Comparison of ENCODE assay signal across 16 cellular contexts in genomic region chr15:62453356-62453755, GRCh38.
DNase-seq lines count a peak whose midpoint lies in the region; ATAC-seq and TF ChIP-seq lines count a peak whose summit lies in the region.
"Had no signal": no experiment of that assay in that cellular context is flagged by ENCODE, and none has a peak within 500 bp of the region (broad histone marks: within the 10 kb centered on the region; RNA-seq: fewer than 3 reads in every experiment).

No MANE protein-coding gene starts in this region.

- no peak for ATAC-seq in left lung

- H4K8ac ChIP-seq in H9 (replicated peaks; ENCODE audit: insufficient read length, low read depth, low read length): no peak overlapping the region

- H2BK12ac ChIP-seq in H9 (ENCODE audit: insufficient read length, low read depth, low read length): no peak overlapping the region

- no peak overlapping the region for H2BK120ac ChIP-seq in H9 (ENCODE audit: low read depth, low read length, poor library complexity, severe bottlenecking)

- no peaks in the 10 kb centered on the region for H3K79me2 ChIP-seq in H9 (ENCODE audit: insufficient read depth, low read length)

- peaks cover 0 to 16% (median 4%) of the 10 kb centered on the region in 10 experiments; a peak in 7 of 20 replicates for H3K4me1 ChIP-seq in BLaER1 treated with 17β-estradiol and CSF1 and Interleukin-3, amounts not matched to agents 10 nM and 100 nM
- H3K4me1 ChIP-seq in ascending aorta: peaks cover 10 to 56% of the 10 kb centered on the region in 2 donors
- no peaks in the 10 kb centered on the region for H3K4me1 ChIP-seq in left lung
- peaks cover 20% of the 10 kb centered on the region for H3K4me1 ChIP-seq in H9 (ENCODE audit: insufficient read depth, low read length)

- no peaks in the 10 kb centered on the region for H3K79me1 ChIP-seq in H9 (ENCODE audit: insufficient read depth, low read depth, low read length, poor library complexity, severe bottlenecking)

- H3K27me3 Mint-ChIP-seq in H9 (ENCODE audit: low read depth): peaks cover 5% of the 10 kb centered on the region

- H3K14ac ChIP-seq in H9 (ENCODE audit: insufficient read depth, low read length): no peak overlapping the region; the same call in 1 of the 2 replicates

- H3K36me3 Mint-ChIP-seq in H9 (ENCODE audit: insufficient read depth in 1 of 3, low read depth in 3 of 3): peaks cover 0 to 2% (median 0%) of the 10 kb centered on the region in 3 experiments; a peak in 1 of 7 replicates
- H3K36me3 Mint-ChIP-seq: activated naive CD4-positive, alpha-beta T cell treated with anti-CD3 and anti-CD28 coated beads, Interleukin-2, amount 10 ng/mL, durations not matched to agents 7 days and 5 days; CD14-positive monocyte; naive B cell had no signal

- TF ChIP-seq CTCF in ascending aorta (IDR thresholded peaks at IDR 0.05) (no peak), left lung (IDR thresholded peaks at IDR 0.05) (no peak), H9 (conservative IDR thresholded peaks at IDR 0.05) (no peak)

- no peak overlapping the region for H3K9ac ChIP-seq in BLaER1 treated with 17β-estradiol and CSF1 and Interleukin-3, amounts not matched to agents 10 nM and 100 nM
- H3K9ac ChIP-seq in H9 (ENCODE audit: extremely low read depth, insufficient read length, low read length): no peak overlapping the region

- no peaks in the 10 kb centered on the region for H3K36me3 ChIP-seq in BLaER1 treated with 17β-estradiol and CSF1 and Interleukin-3, amounts not matched to agents 10 nM and 100 nM
- H3K36me3 ChIP-seq in ascending aorta (no peaks in the 10 kb centered on the region), left lung (no peaks in the 10 kb centered on the region)

- H3K27ac ChIP-seq in BLaER1 treated with 17β-estradiol and CSF1 and Interleukin-3, amounts not matched to agents 10 nM and 100 nM: no peak overlapping the region
- H3K27ac ChIP-seq in ascending aorta (peak overlapping the region; percentile 87 to 92), left lung (peak overlapping the region in 1 of 2 donors; percentile 10), H9 (ENCODE audit: insufficient read length, low read depth, low read length) (no peak overlapping the region)

- intact Hi-C loops in ascending aorta (cut with DNase I) (no loop called here), left lung (cut with DNase I) (no loop called here)

- H3K56ac ChIP-seq in H9 (ENCODE audit: insufficient read length, low read depth, low read length): no peak overlapping the region

- DNase-seq in HT1080 (ENCODE audit: low read depth) (peak; percentile 42), ascending aorta (ENCODE audit: low spot score in 2 of 2) (no peak), myocyte (ENCODE audit: low read depth) (peak; percentile 94), left lung (no peak), middle frontal gyrus (ENCODE audit: extremely low spot score, low spot score) (no peak), NK-92 (lab: John Stamatoyannopoulos, UW; ENCODE audit: unreplicated experiment) (no peak), H9 (no peak)
- DNase-seq: activated naive CD4-positive, alpha-beta T cell treated with anti-CD3 and anti-CD28 coated beads, Interleukin-2, amount 10 ng/mL, durations not matched to agents 7 days and 5 days; cerebellar nuclear complex; GF-D8; KG1; naive B cell; NCI-H187; T1000 had no signal

- H4K20me1 ChIP-seq in BLaER1 treated with 17β-estradiol and CSF1 and Interleukin-3, amounts not matched to agents 10 nM and 100 nM: no peaks in the 10 kb centered on the region
- H4K20me1 ChIP-seq in H9 (ENCODE audit: control insufficient read depth, insufficient read depth, insufficient read length): no peaks in the 10 kb centered on the region

- H3K23me2 ChIP-seq in H9 (ENCODE audit: insufficient read length, low read depth, low read length, poor library complexity, severe bottlenecking): no peaks in the 10 kb centered on the region

- no peak overlapping the region for H4K91ac ChIP-seq in H9 (ENCODE audit: insufficient read length, low read depth, low read length)

- H3K4me3 ChIP-seq in BLaER1 treated with 17β-estradiol and CSF1 and Interleukin-3, amounts not matched to agents 10 nM and 100 nM: no peak overlapping the region
- peak overlapping the region in 1 of 2 donors; percentile 27 for H3K4me3 ChIP-seq in ascending aorta
- no peak overlapping the region for H3K4me3 ChIP-seq in left lung

- no peak overlapping the region for H2BK15ac ChIP-seq in H9 (ENCODE audit: low read depth, low read length)

- H3T11ph ChIP-seq in H9 (ENCODE audit: low read length): no peak overlapping the region

- H2BK5ac ChIP-seq in H9 (ENCODE audit: insufficient read length, low read length): no peak overlapping the region

- H2AK5ac ChIP-seq in H9 (ENCODE audit: insufficient read length, low read length): no peak overlapping the region

- H3K23ac ChIP-seq in H9 (ENCODE audit: insufficient read length, low read depth, low read length): no peak overlapping the region

- H3K18ac ChIP-seq in H9 (ENCODE audit: insufficient read length, low read depth, low read length): no peak overlapping the region

- H4K5ac ChIP-seq in H9 (ENCODE audit: insufficient read length, low read depth, low read length): no peak overlapping the region

- H2AFZ ChIP-seq in H9 (ENCODE audit: low read length): no peak overlapping the region

- peaks cover 64 to 70% of the 10 kb centered on the region in 2 experiments for H3K4me1 Mint-ChIP-seq in H9
- H3K4me1 Mint-ChIP-seq: activated naive CD4-positive, alpha-beta T cell treated with anti-CD3 and anti-CD28 coated beads, Interleukin-2, amount 10 ng/mL, durations not matched to agents 7 days and 5 days; CD14-positive monocyte; naive B cell had no signal

- no peak overlapping the region for H3K27ac Mint-ChIP-seq in H9
- H3K27ac Mint-ChIP-seq: activated naive CD4-positive, alpha-beta T cell treated with anti-CD3 and anti-CD28 coated beads, Interleukin-2, amount 10 ng/mL, durations not matched to agents 7 days and 5 days; CD14-positive monocyte had no signal

- no CpG with 5 or more reads among the region's 3 CpGs for WGBS in H9 (ENCODE audit: extremely low coverage, insufficient read length, low lambda C conversion rate)

- peak overlapping the region in 7 of 11 experiments; percentile 1 to 42 (median 13); a peak in 4 of 22 replicates for H3K4me2 ChIP-seq in BLaER1 treated with 17β-estradiol and CSF1 and Interleukin-3, amounts not matched to agents 10 nM and 100 nM
- H3K4me2 ChIP-seq in H9 (ENCODE audit: insufficient read depth, insufficient read length, low read length): no peak overlapping the region

- no peaks in the 10 kb centered on the region for H3K27me3 ChIP-seq in BLaER1 treated with 17β-estradiol and CSF1 and Interleukin-3, amounts not matched to agents 10 nM and 100 nM
- H3K27me3 ChIP-seq in ascending aorta (no peaks in the 10 kb centered on the region), left lung (no peaks in the 10 kb centered on the region), H9 (ENCODE audit: insufficient read depth, low read length) (no peaks in the 10 kb centered on the region)

- H3K9me3 ChIP-seq in BLaER1 treated with 17β-estradiol and CSF1 and Interleukin-3, amounts not matched to agents 10 nM and 100 nM (replicated peaks in 1 of 11): no peaks in the 10 kb centered on the region
- no peaks in the 10 kb centered on the region for H3K9me3 ChIP-seq in ascending aorta
- no peaks in the 10 kb centered on the region for H3K9me3 ChIP-seq in left lung
- no peaks in the 10 kb centered on the region for H3K9me3 ChIP-seq in H9 (ENCODE audit: control insufficient read depth, low read depth, low read length)

- no peak overlapping the region for H2BK20ac ChIP-seq in H9 (ENCODE audit: low read depth, low read length, poor library complexity, severe bottlenecking)

- H3K4me3 Mint-ChIP-seq in H9: no peak overlapping the region
- H3K4me3 Mint-ChIP-seq: activated naive CD4-positive, alpha-beta T cell treated with anti-CD3 and anti-CD28 coated beads, Interleukin-2, amount 10 ng/mL, durations not matched to agents 7 days and 5 days; CD14-positive monocyte had no signal

- no peaks in the 10 kb centered on the region for H3K9me3 Mint-ChIP-seq in H9
- H3K9me3 Mint-ChIP-seq: activated naive CD4-positive, alpha-beta T cell treated with anti-CD3 and anti-CD28 coated beads, Interleukin-2, amount 10 ng/mL, durations not matched to agents 7 days and 5 days; CD14-positive monocyte had no signal

- no peak overlapping the region for H3K4ac ChIP-seq in H9 (ENCODE audit: low read depth, low read length)

Comparison
In these comparisons a context has a peak if more than half of its experiments do, and no peak if none do; other contexts are left out.
1. H3K27ac ChIP-seq: peak in ascending aorta (2 of 2); none in BLaER1 treated with 17β-estradiol and CSF1 and Interleukin-3, amounts not matched to agents 10 nM and 100 nM (0 of 11) and H9 (single experiment).
2. DNase-seq: peak in HT1080 (single experiment) and myocyte (single experiment); none in ascending aorta (0 of 2), left lung (0 of 2), middle frontal gyrus (single experiment), NK-92 (single experiment) and H9 (single experiment).